In the genomic region with DNA sequence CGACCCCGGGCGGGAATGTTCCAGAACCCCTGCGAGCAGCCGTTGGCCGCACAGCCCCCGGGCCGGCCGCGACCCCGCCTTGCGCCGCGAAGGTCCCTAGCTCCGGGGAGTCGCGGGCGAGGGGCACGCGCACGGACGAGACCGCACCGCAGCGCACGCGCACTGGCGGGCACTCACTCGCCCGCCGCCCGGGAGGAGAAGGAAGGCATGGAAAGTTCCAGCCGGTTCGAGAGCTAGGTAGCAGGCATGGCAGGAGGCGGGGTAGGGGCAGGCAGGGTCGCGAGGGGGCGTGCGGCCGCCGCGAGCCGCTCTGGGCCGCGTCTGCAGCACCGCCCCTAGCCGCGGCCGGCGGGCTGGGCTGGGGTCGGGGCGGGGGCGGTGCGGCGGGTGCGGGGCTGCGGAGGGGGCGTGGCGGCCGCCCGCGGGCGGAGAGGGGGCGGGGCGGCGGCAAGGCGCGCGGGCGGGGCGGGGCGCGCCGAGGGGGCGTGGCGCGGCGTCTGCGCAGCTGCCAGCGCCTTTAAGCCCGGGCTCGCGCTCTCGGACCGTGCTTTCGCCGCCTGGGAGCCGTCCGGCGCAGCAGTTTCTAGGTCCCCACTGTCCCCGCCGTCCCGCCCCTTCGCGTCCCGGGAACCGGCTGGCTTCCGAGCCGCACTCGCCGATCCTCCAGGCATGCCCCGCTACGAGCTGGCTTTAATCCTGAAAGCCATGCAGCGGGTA, we compare ENCODE assay signal across 1 cellular context.
TF ChIP-seq lines count a peak whose summit lies in the region.

A gene (plus strand): TSS at position 547 of the 717 bp plus-strand sequence. CDS start 123 bp downstream, at position 670.
A gene (plus strand): TSS at position 547 of the 717 bp plus-strand sequence. CDS start 21,621 bp downstream, outside the sequence.

TF ChIP-seq in H1, 55 proteins besides CTCF, POLR2A, EP300 and RAD21:
- TF ChIP-seq TAF7 (optimal IDR thresholded peaks at IDR 0.05; ENCODE audit: borderline replicate concordance, low read depth, low read length) (peak; percentile 64), ASH2L (IDR thresholded peaks at IDR 0.05; ENCODE audit: low read length) (peak; percentile 91), POU5F1 (IDR thresholded peaks at IDR 0.05; ENCODE audit: low read depth, low read length) (no peak), TBP (IDR thresholded peaks at IDR 0.05; ENCODE audit: low read depth, low read length) (peak; percentile 91), EGR1 (IDR thresholded peaks at IDR 0.05; ENCODE audit: borderline replicate concordance, low read depth, low read length) (peak; percentile 15; the same call in 1 of the 2 replicates), SP4 (IDR thresholded peaks at IDR 0.05; ENCODE audit: low read length) (0 out of 2 replicates have a peak, but pooled peaks have one; percentile 64), KDM4A (IDR thresholded peaks at IDR 0.05; ENCODE audit: low read depth, low read length, severe bottlenecking) (peak; percentile 44), PHF8 (conservative IDR thresholded peaks at IDR 0.05; ENCODE audit: low read depth, low read length) (peak; percentile 82), HDAC2 (IDR thresholded peaks at IDR 0.05; ENCODE audit: borderline replicate concordance in 1 of 2, low read depth in 2 of 2, low read length in 2 of 2) (no peak; a peak in 2 of 4 replicates), NANOG (IDR thresholded peaks at IDR 0.05; ENCODE audit: insufficient read depth, low read depth, low read length, poor library complexity, severe bottlenecking) (no peak), TAF1 (IDR thresholded peaks at IDR 0.05; ENCODE audit: low read depth, low read length) (peak; percentile 88), POLR2AphosphoS5 (IDR thresholded peaks at IDR 0.05; ENCODE audit: low read depth, low read length) (peak; percentile 95), RBBP5 (IDR thresholded peaks at IDR 0.05; ENCODE audit: borderline replicate concordance, low read depth, low read length) (peak; percentile 89; the same call in 1 of the 2 replicates), SIN3A (conservative IDR thresholded peaks at IDR 0.05 in 1 of 2, IDR thresholded peaks at IDR 0.05 in 1 of 2; ENCODE audit: low read depth in 1 of 2, low read length in 2 of 2) (peak; percentile 20 to 41; a peak in 1 of 4 replicates), TCF12 (IDR thresholded peaks at IDR 0.05; ENCODE audit: low read depth, low read length) (no peak), FOSL1 (IDR thresholded peaks at IDR 0.05; ENCODE audit: insufficient read depth, low read depth, low read length) (no peak), NRF1 (IDR thresholded peaks at IDR 0.05; ENCODE audit: low read depth, low read length) (peak; percentile 55), CTBP2 (IDR thresholded peaks at IDR 0.05; ENCODE audit: borderline replicate concordance, insufficient read depth, insufficient read length, low read length) (no peak), GTF2F1 (IDR thresholded peaks at IDR 0.05; ENCODE audit: borderline replicate concordance, low read depth, low read length) (0 out of 2 replicates have a peak, but pooled peaks have one; percentile 53), JUN (IDR thresholded peaks at IDR 0.05; ENCODE audit: low read depth, low read length) (no peak)
- TF ChIP-seq, protein P1, sequence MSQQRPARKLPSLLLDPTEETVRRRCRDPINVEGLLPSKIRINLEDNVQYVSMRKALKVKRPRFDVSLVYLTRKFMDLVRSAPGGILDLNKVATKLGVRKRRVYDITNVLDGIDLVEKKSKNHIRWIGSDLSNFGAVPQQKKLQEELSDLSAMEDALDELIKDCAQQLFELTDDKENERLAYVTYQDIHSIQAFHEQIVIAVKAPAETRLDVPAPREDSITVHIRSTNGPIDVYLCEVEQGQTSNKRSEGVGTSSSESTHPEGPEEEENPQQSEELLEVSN (IDR thresholded peaks at IDR 0.05): 0 out of 2 replicates have a peak, but pooled peaks have one; percentile 77
- TF ChIP-seq, protein P2, sequence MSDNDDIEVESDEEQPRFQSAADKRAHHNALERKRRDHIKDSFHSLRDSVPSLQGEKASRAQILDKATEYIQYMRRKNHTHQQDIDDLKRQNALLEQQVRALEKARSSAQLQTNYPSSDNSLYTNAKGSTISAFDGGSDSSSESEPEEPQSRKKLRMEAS (IDR thresholded peaks at IDR 0.05): peak; percentile 85
